Comparison of ENCODE assay signal across 23 cellular contexts in genomic region chr12:62265511-62265910, GRCh38. TPM values are rescaled to one million over a fixed set of nuclear protein-coding genes. Genes with fewer than 3 reads are reported as not detected.
DNase-seq lines count a peak whose midpoint lies in the region; TF ChIP-seq lines count a peak whose summit lies in the region.
"Had no signal": no experiment of that assay in that cellular context is flagged by ENCODE, and none has a peak within 500 bp of the region (broad histone marks: within the 10 kb centered on the region; RNA-seq: fewer than 3 reads in every experiment).

No MANE protein-coding gene starts in this region.

- intact Hi-C loops in lower leg skin (cut with DNase I; ENCODE audit: low total_unique reads): no loop called here

- no peaks in the 10 kb centered on the region for H3K27me3 ChIP-seq in ACC112 (ENCODE audit: insufficient read depth, low read length)
- H3K27me3 ChIP-seq in SU-DHL-6 (ENCODE audit: low read length): no peaks in the 10 kb centered on the region
- H3K27me3 ChIP-seq in effector memory CD4-positive, alpha-beta T cell (replicated peaks; ENCODE audit: control insufficient read depth, insufficient read depth, low read length, poor library complexity, severe bottlenecking): no peaks in the 10 kb centered on the region
- H3K27me3 ChIP-seq: ovary, right atrium auricular region, upper lobe of right lung had no signal

- H3K4me1 Mint-ChIP-seq in T-helper 2 cell treated with Interferon-gamma antibody and Interleukin-4, amounts not matched to agents 5 μg/mL and 100 μg/mL, for 36 hours (ENCODE audit: low read depth): peaks cover 58% of the 10 kb centered on the region

- no peaks in the 10 kb centered on the region for H3K9me2 ChIP-seq in SU-DHL-6 (replicated peaks; ENCODE audit: insufficient read depth, low read length)

- no peak overlapping the region for H3K9ac ChIP-seq in SU-DHL-6 (ENCODE audit: low read length)

- peaks cover 69% of the 10 kb centered on the region for H4K20me1 ChIP-seq in SU-DHL-6 (ENCODE audit: low read depth, low read length)

- H3K36me3 ChIP-seq in ACC112 (ENCODE audit: insufficient read depth, low read length) (no peaks in the 10 kb centered on the region), SU-DHL-6 (ENCODE audit: low read length) (no peaks in the 10 kb centered on the region)
- peaks cover 2% of the 10 kb centered on the region for H3K36me3 ChIP-seq in effector memory CD4-positive, alpha-beta T cell (ENCODE audit: control insufficient read depth, insufficient read depth, low read length)
- H3K36me3 ChIP-seq: ovary, right atrium auricular region, upper lobe of right lung had no signal

- no peaks in the 10 kb centered on the region for H3K9me3 ChIP-seq in SU-DHL-6 (ENCODE audit: insufficient read depth, low read length)
- no peaks in the 10 kb centered on the region for H3K9me3 ChIP-seq in effector memory CD4-positive, alpha-beta T cell (ENCODE audit: control insufficient read depth, low read length)
- H3K9me3 ChIP-seq: Caco-2, ovary, right atrium auricular region, upper lobe of right lung had no signal

- H3K4me1 ChIP-seq in ACC112 (ENCODE audit: control insufficient read depth, insufficient read depth, low read length, unreplicated experiment): peaks cover 72% of the 10 kb centered on the region
- peaks cover 28% of the 10 kb centered on the region for H3K4me1 ChIP-seq in effector memory CD4-positive, alpha-beta T cell (ENCODE audit: control insufficient read depth, insufficient read depth, low read length, poor library complexity, severe bottlenecking)
- H3K4me1 ChIP-seq: Caco-2 had no signal

- H3K9me3 Mint-ChIP-seq in T-helper 2 cell treated with Interferon-gamma antibody and Interleukin-4, amounts not matched to agents 5 μg/mL and 100 μg/mL, for 36 hours: no peaks in the 10 kb centered on the region

- peak overlapping the region; percentile 5 for H3K4me2 ChIP-seq in SU-DHL-6 (ENCODE audit: low read depth, low read length, poor library complexity, severe bottlenecking)

- peaks cover 46% of the 10 kb centered on the region for H3K36me3 Mint-ChIP-seq in T-helper 2 cell treated with Interferon-gamma antibody and Interleukin-4, amounts not matched to agents 5 μg/mL and 100 μg/mL, for 36 hours (ENCODE audit: low read depth)

- TF ChIP-seq CTCF in SU-DHL-6 (IDR thresholded peaks at IDR 0.05; ENCODE audit: insufficient read depth, low read length, poor library complexity, severe bottlenecking): no peak
- no peak for TF ChIP-seq CTCF in lower leg skin (IDR thresholded peaks at IDR 0.05)

- H3F3A ChIP-seq in SU-DHL-6 (ENCODE audit: insufficient read depth): peaks cover 22% of the 10 kb centered on the region; the same call in 1 of the 2 replicates

- no peaks in the 10 kb centered on the region for H3K27me3 Mint-ChIP-seq in T-helper 2 cell treated with Interferon-gamma antibody and Interleukin-4, amounts not matched to agents 5 μg/mL and 100 μg/mL, for 36 hours (ENCODE audit: low read depth)

- H3K27ac ChIP-seq in ACC112 (ENCODE audit: low read depth, low read length): peak overlapping the region; percentile 24; the same call in 1 of the 2 replicates
- no peak overlapping the region for H3K27ac ChIP-seq in SU-DHL-6 (ENCODE audit: low read depth, low read length)
- peak overlapping the region; percentile 6 for H3K27ac ChIP-seq in effector memory CD4-positive, alpha-beta T cell (ENCODE audit: insufficient read depth, low read length, poor library complexity, severe bottlenecking)
- H3K27ac ChIP-seq: ovary, right atrium auricular region, upper lobe of right lung had no signal

- no peak overlapping the region for H2AFZ ChIP-seq in ACC112 (ENCODE audit: low read length, unreplicated experiment)
- H2AFZ ChIP-seq in SU-DHL-6 (ENCODE audit: low read depth, low read length, severe bottlenecking): no peak overlapping the region

- H3K79me2 ChIP-seq in ACC112 (ENCODE audit: control insufficient read depth, insufficient read depth, low read length, unreplicated experiment) (peaks cover 98% of the 10 kb centered on the region), SU-DHL-6 (ENCODE audit: insufficient read depth, low read length) (peaks cover 100% of the 10 kb centered on the region)

- DNase-seq in T-helper 2 cell treated with Interferon-gamma antibody and Interleukin-4, amounts not matched to agents 5 μg/mL and 100 μg/mL, for 36 hours (ENCODE audit: low spot score): no peak
- no peak for DNase-seq in T-helper 2 cell
- DNase-seq in effector memory CD4-positive, alpha-beta T cell: no peak
- DNase-seq in lower leg skin (ENCODE audit: low spot score in 2 of 2): no peak
- DNase-seq in stimulated activated CD8-positive, alpha-beta memory T cell treated with anti-CD3 and anti-CD28 coated beads, Interleukin-4, amount 100 ng/mL, for 48 hours: no peak
- DNase-seq in NCI-H146 treated with DMSO at 0.1 percent for 48 hours (lab: John Stamatoyannopoulos, UW; ENCODE audit: unreplicated experiment): no peak
- DNase-seq: 8988T; activated CD4-positive, alpha-beta T cell treated with anti-CD3 and anti-CD28 coated beads, Interleukin-2, amount 50 U/mL, for 48 hours; AML-193; amygdala; Caco-2; cortex of kidney; DMS79 treated with DMSO at 0.1 percent for 48 hours; Kasumi-1; NCI-H1048; NCI-H2081; NCI-H446; ovary; SHP77 treated with DMSO at 0.1 percent for 48 hours; upper lobe of right lung had no signal

- peak overlapping the region; percentile 98 for H3K4me3 Mint-ChIP-seq in T-helper 2 cell treated with Interferon-gamma antibody and Interleukin-4, amounts not matched to agents 5 μg/mL and 100 μg/mL, for 36 hours

- WGBS in lower leg skin, 2 donors: 84 to 86% methylated on average over 4 of the region's 4 CpGs

- peak overlapping the region; percentile 17 for H3K27ac Mint-ChIP-seq in T-helper 2 cell treated with Interferon-gamma antibody and Interleukin-4, amounts not matched to agents 5 μg/mL and 100 μg/mL, for 36 hours

- no peak overlapping the region for H3K4me3 ChIP-seq in ACC112 (ENCODE audit: low read depth, low read length)
- no peak overlapping the region for H3K4me3 ChIP-seq in SU-DHL-6 (ENCODE audit: insufficient read depth, low read length, poor library complexity, severe bottlenecking)
- H3K4me3 ChIP-seq in effector memory CD4-positive, alpha-beta T cell (ENCODE audit: insufficient read depth, low read depth, low read length, poor library complexity, severe bottlenecking): no peak overlapping the region
- H3K4me3 ChIP-seq in lower leg skin (ENCODE audit: low read depth, poor library complexity, severe bottlenecking): no peak overlapping the region
- H3K4me3 ChIP-seq: ovary, right atrium auricular region, upper lobe of right lung had no signal

- TF ChIP-seq POLR2A in lower leg skin (IDR thresholded peaks at IDR 0.05): no peak

RNA-seq across cellular contexts. Expression of gene USP15, which starts 5.3 kb away (rescaled TPM):
- 10 to 100 TPM; 55.8 to 90.8 (median 67.2) TPM for total RNA-seq in lower leg skin
